8 cellular contexts compared by ENCODE assay signal in the genomic region with DNA sequence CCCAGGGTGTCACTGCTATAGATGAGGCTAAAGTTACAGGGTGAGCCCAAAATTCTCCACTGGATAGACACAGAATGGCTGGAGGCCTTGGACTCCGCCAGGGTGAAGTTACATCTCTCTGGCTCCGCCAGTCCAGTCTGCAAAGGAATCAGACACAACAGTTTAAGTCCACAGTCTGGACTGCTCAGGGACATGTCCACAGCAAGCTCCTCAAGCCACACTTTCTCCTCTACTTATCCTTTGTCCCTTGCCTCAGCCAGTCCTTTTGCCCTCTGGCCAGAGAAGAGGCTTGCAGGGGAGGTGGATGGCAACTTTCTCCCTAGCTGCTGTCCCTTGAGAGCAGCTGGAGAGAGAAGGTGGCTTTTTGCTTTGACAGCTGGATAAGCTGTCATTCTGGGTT. TPM values are rescaled to one million over a fixed set of nuclear protein-coding genes. Genes with fewer than 3 reads are reported as not detected.
DNase-seq lines count a peak whose midpoint lies in the region; ATAC-seq and TF ChIP-seq lines count a peak whose summit lies in the region.

No MANE protein-coding gene starts in this region.

- TF ChIP-seq CTCF in brain microvascular endothelial cell (IDR thresholded peaks at IDR 0.05; ENCODE audit: low read depth, low read length, missing control alignments) (no peak), left lung (IDR thresholded peaks at IDR 0.05) (no peak)

- intact Hi-C loops in left lung (cut with DNase I): no loop called here

- H3K27ac Mint-ChIP-seq in activated naive CD4-positive, alpha-beta T cell treated with anti-CD3 and anti-CD28 coated beads, Interleukin-2, amount 50 U/mL, for 72 hours: no peak overlapping the region

- H3K9ac ChIP-seq in subcutaneous abdominal adipose tissue (ENCODE audit: low read length in 5 of 5): peak overlapping the region in 4 of 5 donors; percentile 19 to 81 (median 56)

- H3K36me3 ChIP-seq in brain microvascular endothelial cell (replicated peaks) (no peaks in the 10 kb centered on the region), left lung (no peaks in the 10 kb centered on the region), subcutaneous abdominal adipose tissue (ENCODE audit: control insufficient read depth in 5 of 5, insufficient read depth in 5 of 5, low read length in 5 of 5) (no peaks in the 10 kb centered on the region)

- DNase-seq in DMS53 (lab: John Stamatoyannopoulos, UW) (peak; percentile 43), DMS53 treated with DMSO at 0.1 percent for 48 hours (lab: John Stamatoyannopoulos, UW; ENCODE audit: unreplicated experiment) (no peak), brain microvascular endothelial cell (no peak), left lung (no peak), HPDE6-E6E7 (ENCODE audit: extremely low spot score) (no peak), dedifferentiated amniotic fluid mesenchymal stem cell (ENCODE audit: extremely low spot score) (no peak)
- no peak for DNase-seq in activated naive CD4-positive, alpha-beta T cell treated with anti-CD3 and anti-CD28 coated beads, Interleukin-2, amount 50 U/mL, for 72 hours (ENCODE audit: low spot score in 2 of 2)

- H3K27ac ChIP-seq in brain microvascular endothelial cell: no peak overlapping the region
- H3K27ac ChIP-seq in left lung: peak overlapping the region; percentile 29 to 66
- H3K27ac ChIP-seq in subcutaneous abdominal adipose tissue (ENCODE audit: low read depth, low read length): peak overlapping the region; percentile 42

- H3K4me1 ChIP-seq in left lung (peaks cover 6 to 8% of the 10 kb centered on the region in 2 donors), subcutaneous abdominal adipose tissue (ENCODE audit: control insufficient read depth in 5 of 5, insufficient read depth in 5 of 5, low read length in 5 of 5) (peaks cover 0 to 33% (median 9%) of the 10 kb centered on the region in 5 donors)

- H3K36me3 Mint-ChIP-seq in activated naive CD4-positive, alpha-beta T cell treated with anti-CD3 and anti-CD28 coated beads, Interleukin-2, amount 50 U/mL, for 72 hours: peaks cover 0 to 4% of the 10 kb centered on the region in 2 donors

- H3K9me3 Mint-ChIP-seq in activated naive CD4-positive, alpha-beta T cell treated with anti-CD3 and anti-CD28 coated beads, Interleukin-2, amount 50 U/mL, for 72 hours: no peaks in the 10 kb centered on the region

- H3K4me3 ChIP-seq in brain microvascular endothelial cell (ENCODE audit: low read depth, low read length) (peak overlapping the region; percentile 66), left lung (peak overlapping the region; percentile 37 to 39), subcutaneous abdominal adipose tissue (ENCODE audit: low read depth in 1 of 5, low read length in 5 of 5) (peak overlapping the region in 4 of 5 donors; percentile 66 to 84 (median 71))

- no peaks in the 10 kb centered on the region for H3K27me3 ChIP-seq in brain microvascular endothelial cell (replicated peaks)
- peaks cover 0 to 50% of the 10 kb centered on the region in 2 donors for H3K27me3 ChIP-seq in left lung
- H3K27me3 ChIP-seq in subcutaneous abdominal adipose tissue (ENCODE audit: control insufficient read depth in 5 of 5, insufficient read depth in 4 of 5, low read length in 5 of 5): peaks cover 5 to 10% (median 6%) of the 10 kb centered on the region in 5 donors

- no peaks in the 10 kb centered on the region for H3K9me3 ChIP-seq in left lung
- H3K9me3 ChIP-seq in subcutaneous abdominal adipose tissue (ENCODE audit: control insufficient read depth in 5 of 5, low read length in 5 of 5): no peaks in the 10 kb centered on the region

- in situ Hi-C loops in brain microvascular endothelial cell (cut with HindIII; ENCODE audit: low pct_ligation_motif_present, low sequenced_read_pairs): no loop called here

- ATAC-seq in left lung: peak; percentile 29
- ATAC-seq in activated naive CD4-positive, alpha-beta T cell treated with anti-CD3 and anti-CD28 coated beads, Interleukin-2, amount 50 U/mL, for 72 hours: no peak

RNA-seq across cellular contexts. Expression of a gene that starts 28.0 kb away (rescaled TPM):
- total RNA-seq in left lung: 10 to 100 TPM; 41.8 to 83.2 TPM
- not detected for total RNA-seq in activated naive CD4-positive, alpha-beta T cell treated with anti-CD3 and anti-CD28 coated beads, Interleukin-2, amount 50 U/mL, for 72 hours

Comparison
In these comparisons a context has a peak if more than half of its experiments do, and no peak if none do; other contexts are left out.
1. RNA of a gene that starts 28.0 kb away (total RNA-seq): 41.8 to 83.2 TPM in left lung; not detected in activated naive CD4-positive, alpha-beta T cell treated with anti-CD3 and anti-CD28 coated beads, Interleukin-2, amount 50 U/mL, for 72 hours; every median in the first group is over 10 times any median in the second.
2. Peak in every context shown above with its lines, with median percentiles within 50 percentile points of each other: H3K4me3 ChIP-seq.